16 cellular contexts compared by ENCODE assay signal in genomic region chr14:95307402-95308041, GRCh38. TPM values are rescaled to one million over a fixed set of nuclear protein-coding genes. Genes with fewer than 3 reads are reported as not detected.
A peak's percentile ranks its signal among the peaks of the same experiment; 100 is the strongest.
DNase-seq lines count a peak whose midpoint lies in the region; ATAC-seq and TF ChIP-seq lines count a peak whose summit lies in the region.
"Had no signal": no experiment of that assay in that cellular context is flagged by ENCODE, and none has a peak within 500 bp of the region (broad histone marks: within the 10 kb centered on the region; RNA-seq: fewer than 3 reads in every experiment).

No MANE protein-coding gene starts in this region.

- peaks cover 4% of the 10 kb centered on the region for H3K27me3 ChIP-seq in DND-41 (ENCODE audit: insufficient read depth, low read length, poor library complexity)
- H3K27me3 ChIP-seq in gastrocnemius medialis: no peaks in the 10 kb centered on the region
- no peaks in the 10 kb centered on the region for H3K27me3 ChIP-seq in ascending aorta
- H3K27me3 ChIP-seq: SJSA1 had no signal

- no peak for TF ChIP-seq POLR2A in gastrocnemius medialis (IDR thresholded peaks at IDR 0.05)

- no peak for DNase-seq in DND-41
- DNase-seq in choroid plexus epithelial cell (ENCODE audit: low read depth): peak; percentile 25
- DNase-seq in left kidney (ENCODE audit: low read depth, low spot score): peak; percentile 73
- DNase-seq in gastrocnemius medialis: no peak
- DNase-seq in DMS153 (lab: John Stamatoyannopoulos, UW): no peak
- no peak for DNase-seq in activated CD4-positive, alpha-beta T cell treated with anti-CD3 and anti-CD28 coated beads for 36 hours
- DNase-seq in NCI-H69 (lab: John Stamatoyannopoulos, UW): no peak
- DNase-seq in ascending aorta (ENCODE audit: low spot score in 2 of 2): no peak
- DNase-seq: activated CD4-positive, alpha-beta T cell treated with anti-CD3 and anti-CD28 coated beads, Interleukin-2, amount 50 U/mL, for 1 hour; activated naive CD4-positive, alpha-beta T cell treated with anti-CD3 and anti-CD28 coated beads, Interleukin-2, amount 50 U/mL, for 16 hours; activated T-cell treated with anti-CD3 and anti-CD28 coated beads, Interleukin-2, amount 50 U/mL, for 1 hour; foreskin fibroblast; NCI-H187; stimulated activated naive CD8-positive, alpha-beta T cell treated with anti-CD3 and anti-CD28 coated beads, Interleukin-15, amount 100 ng/mL, for 72 hours had no signal

- TF ChIP-seq CTCF in DND-41 (IDR thresholded peaks at IDR 0.05; ENCODE audit: borderline replicate concordance, extremely low read depth, low read length, poor library complexity, severe bottlenecking): no peak
- no peak for TF ChIP-seq CTCF in choroid plexus epithelial cell (conservative IDR thresholded peaks at IDR 0.05; ENCODE audit: low read depth, low read length)
- no peak for TF ChIP-seq CTCF in gastrocnemius medialis (IDR thresholded peaks at IDR 0.05 in 4 of 5, conservative IDR thresholded peaks at IDR 0.05 in 1 of 5)
- TF ChIP-seq CTCF in ascending aorta (IDR thresholded peaks at IDR 0.05): no peak

- peaks cover 11% of the 10 kb centered on the region for H3K27me3 Mint-ChIP-seq in activated CD4-positive, alpha-beta T cell treated with anti-CD3 and anti-CD28 coated beads for 36 hours

- no peak overlapping the region for H2AFZ ChIP-seq in DND-41 (ENCODE audit: low read depth, low read length)

- H3K9ac ChIP-seq in DND-41 (ENCODE audit: low read depth, low read length): no peak overlapping the region

- H3K9me3 Mint-ChIP-seq in activated CD4-positive, alpha-beta T cell treated with anti-CD3 and anti-CD28 coated beads for 36 hours (ENCODE audit: low read depth): no peaks in the 10 kb centered on the region
- H3K9me3 Mint-ChIP-seq: stimulated activated naive CD8-positive, alpha-beta T cell treated with anti-CD3 and anti-CD28 coated beads, Interleukin-15, amount 100 ng/mL, for 72 hours had no signal

- ATAC-seq in DND-41 (ENCODE audit: insufficient read depth, low read depth): peak; percentile 33; the same call in 1 of the 3 replicates
- ATAC-seq in gastrocnemius medialis: peak in 1 of 2 donors; percentile 19
- no peak for ATAC-seq in activated CD4-positive, alpha-beta T cell treated with anti-CD3 and anti-CD28 coated beads for 36 hours
- ATAC-seq: stimulated activated naive CD8-positive, alpha-beta T cell treated with anti-CD3 and anti-CD28 coated beads, Interleukin-15, amount 100 ng/mL, for 72 hours had no signal

- H3K79me2 ChIP-seq in DND-41 (ENCODE audit: insufficient read depth, low read length): no peaks in the 10 kb centered on the region

- no peaks in the 10 kb centered on the region for H4K20me1 ChIP-seq in DND-41 (ENCODE audit: insufficient read depth, low read length)

- H3K4me2 ChIP-seq in DND-41 (ENCODE audit: insufficient read depth, low read length): no peak overlapping the region

- CTCF ChIA-PET in activated CD4-positive, alpha-beta T cell treated with anti-CD3 and anti-CD28 coated beads for 36 hours (lab: Charles Lee): no interaction called here

- POLR2A ChIA-PET in activated CD4-positive, alpha-beta T cell treated with anti-CD3 and anti-CD28 coated beads for 36 hours (lab: Charles Lee): no interaction called here

- no peak overlapping the region for H3K27ac Mint-ChIP-seq in activated CD4-positive, alpha-beta T cell treated with anti-CD3 and anti-CD28 coated beads for 36 hours
- H3K27ac Mint-ChIP-seq: B cell; stimulated activated naive CD8-positive, alpha-beta T cell treated with anti-CD3 and anti-CD28 coated beads, Interleukin-15, amount 100 ng/mL, for 72 hours had no signal

- H3K36me3 ChIP-seq in DND-41 (ENCODE audit: insufficient read depth, low read length) (no peaks in the 10 kb centered on the region), gastrocnemius medialis (no peaks in the 10 kb centered on the region), ascending aorta (no peaks in the 10 kb centered on the region)
- H3K36me3 ChIP-seq: SJSA1 had no signal

- H3K4me1 Mint-ChIP-seq in activated CD4-positive, alpha-beta T cell treated with anti-CD3 and anti-CD28 coated beads for 36 hours: no peaks in the 10 kb centered on the region
- H3K4me1 Mint-ChIP-seq: stimulated activated naive CD8-positive, alpha-beta T cell treated with anti-CD3 and anti-CD28 coated beads, Interleukin-15, amount 100 ng/mL, for 72 hours had no signal

- H3K36me3 Mint-ChIP-seq in activated CD4-positive, alpha-beta T cell treated with anti-CD3 and anti-CD28 coated beads for 36 hours (ENCODE audit: low read depth): no peaks in the 10 kb centered on the region

- in situ Hi-C loops in gastrocnemius medialis (cut with MboI; ENCODE audit: low sequenced_read_pairs in 4 of 4): no loop called here

- intact Hi-C loops in gastrocnemius medialis (cut with DNase I; ENCODE audit: low total_unique reads) (no loop called here), ascending aorta (cut with DNase I) (no loop called here)
- intact Hi-C loops in activated CD4-positive, alpha-beta T cell treated with anti-CD3 and anti-CD28 coated beads for 36 hours (cut with DNase I, micrococcal nuclease): no loop called here

- no peaks in the 10 kb centered on the region for H3K4me1 ChIP-seq in DND-41 (ENCODE audit: insufficient read depth, low read length)
- H3K4me1 ChIP-seq in gastrocnemius medialis: no peaks in the 10 kb centered on the region
- no peaks in the 10 kb centered on the region for H3K4me1 ChIP-seq in ascending aorta

- H3K27ac ChIP-seq in DND-41 (ENCODE audit: low read length) (no peak overlapping the region), gastrocnemius medialis (peak overlapping the region; percentile 9 to 38 (median 30)), ascending aorta (no peak overlapping the region)
- H3K27ac ChIP-seq: SJSA1 had no signal

- no peaks in the 10 kb centered on the region for H3K9me3 ChIP-seq in DND-41 (ENCODE audit: insufficient read depth, low read length, severe bottlenecking)
- no peaks in the 10 kb centered on the region for H3K9me3 ChIP-seq in gastrocnemius medialis
- no peaks in the 10 kb centered on the region for H3K9me3 ChIP-seq in ascending aorta
- H3K9me3 ChIP-seq: SJSA1 had no signal

- no peak overlapping the region for H3K4me3 Mint-ChIP-seq in activated CD4-positive, alpha-beta T cell treated with anti-CD3 and anti-CD28 coated beads for 36 hours
- H3K4me3 Mint-ChIP-seq: B cell; stimulated activated naive CD8-positive, alpha-beta T cell treated with anti-CD3 and anti-CD28 coated beads, Interleukin-15, amount 100 ng/mL, for 72 hours had no signal

- H3K4me3 ChIP-seq in DND-41 (ENCODE audit: low read depth in 1 of 2, low read length in 2 of 2): no peak overlapping the region
- no peak overlapping the region for H3K4me3 ChIP-seq in choroid plexus epithelial cell (ENCODE audit: low read depth, low read length)
- no peak overlapping the region for H3K4me3 ChIP-seq in gastrocnemius medialis
- no peak overlapping the region for H3K4me3 ChIP-seq in ascending aorta
- H3K4me3 ChIP-seq: SJSA1 had no signal

RNA-seq across cellular contexts. Expression of gene CLMN, which starts 12.2 kb away (rescaled TPM):
- total RNA-seq in gastrocnemius medialis (1 to 10 TPM; 3.8 to 8.8 (median 5.8) TPM), ascending aorta (4.7 TPM)
- total RNA-seq in activated CD4-positive, alpha-beta T cell treated with anti-CD3 and anti-CD28 coated beads for 36 hours: 1 to 10 TPM in 1 of 2 experiments, under 1 TPM in 1; 0.75 to 1.5 TPM

Comparison
In these comparisons a context has a peak if more than half of its experiments do, and no peak if none do; other contexts are left out.
1. DNase-seq: peak in choroid plexus epithelial cell (single experiment) and left kidney (single experiment); none in DND-41 (single experiment), gastrocnemius medialis (0 of 2), DMS153 (single experiment), activated CD4-positive, alpha-beta T cell treated with anti-CD3 and anti-CD28 coated beads for 36 hours (single experiment), NCI-H69 (single experiment) and ascending aorta (0 of 2).
2. H3K27ac ChIP-seq: peak in gastrocnemius medialis (4 of 4); none in DND-41 (single experiment) and ascending aorta (0 of 2).